In genomic region chr20:7959484-7959883, GRCh38 we compare ENCODE assay signal across 22 cellular contexts. TPM values are rescaled to one million over a fixed set of nuclear protein-coding genes. Genes with fewer than 3 reads are reported as not detected.
"Had no signal": no experiment of that assay in that cellular context is flagged by ENCODE, and none has a peak within 500 bp of the region (broad histone marks: within the 10 kb centered on the region; RNA-seq: fewer than 3 reads in every experiment).

No MANE protein-coding gene starts in this region.

- H3K27ac Mint-ChIP-seq: activated T-helper 1 cell treated with anti-CD3 and anti-CD28 coated beads, Interleukin-12 subunit alpha, Interleukin-12 subunit beta, Interleukin-2, Interleukin-4 antibody, amounts not matched to agents 30 ng/mL and 10 ng/mL and 1 ng/mL, durations not matched to agents 14 hours and 24 hours and 36 hours; stimulated activated naive CD8-positive, alpha-beta T cell treated with anti-CD3 and anti-CD28 coated beads, Interleukin-15, Interleukin-2, amounts not matched to agents 100 ng/mL and 50 ng/mL, for 24 hours; WTC11 had no signal

- H3K9me3 ChIP-seq: ovary had no signal

- ATAC-seq: heart left ventricle, WTC11 had no signal

- H3K27me3 ChIP-seq: ovary had no signal

- H3K4me1 Mint-ChIP-seq: neural crest cell had no signal

- H3K4me1 ChIP-seq: heart left ventricle, left ventricle myocardium inferior had no signal

- H3K9me3 Mint-ChIP-seq: activated T-helper 1 cell treated with anti-CD3 and anti-CD28 coated beads, Interleukin-12 subunit alpha, Interleukin-12 subunit beta, Interleukin-2, Interleukin-4 antibody, amounts not matched to agents 30 ng/mL and 10 ng/mL and 1 ng/mL, durations not matched to agents 14 hours and 24 hours and 36 hours had no signal

- H3K4me3 ChIP-seq: coronary artery, heart left ventricle, left ventricle myocardium inferior, ovary had no signal

- FAIRE-seq: astrocyte, frontal cortex, islet of Langerhans had no signal

- H3K27ac ChIP-seq: coronary artery, heart left ventricle, left ventricle myocardium inferior, ovary had no signal

- H3K4me3 Mint-ChIP-seq: activated T-helper 1 cell treated with anti-CD3 and anti-CD28 coated beads, Interleukin-12 subunit alpha, Interleukin-12 subunit beta, Interleukin-2, Interleukin-4 antibody, amounts not matched to agents 30 ng/mL and 10 ng/mL and 1 ng/mL, durations not matched to agents 14 hours and 24 hours and 36 hours; neural crest cell; stimulated activated naive CD8-positive, alpha-beta T cell treated with anti-CD3 and anti-CD28 coated beads, Interleukin-15, Interleukin-2, amounts not matched to agents 100 ng/mL and 50 ng/mL, for 24 hours; WTC11 had no signal

- DNase-seq: activated CD4-positive, alpha-beta T cell treated with anti-CD3 and anti-CD28 coated beads for 48 hours; activated naive CD4-positive, alpha-beta T cell; caudate nucleus; effector CD8-positive, alpha-beta T cell; heart left ventricle; left ventricle myocardium inferior; ovary; stimulated activated CD4-positive, alpha-beta T cell treated with anti-CD3 and anti-CD28 coated beads, Interleukin-15, amount 100 ng/mL, for 24 hours; stimulated activated CD4-positive, alpha-beta T cell treated with anti-CD3 and anti-CD28 coated beads, Interleukin-4, amount 100 ng/mL, for 24 hours had no signal

- H3K36me3 ChIP-seq: heart left ventricle, left ventricle myocardium inferior, ovary had no signal

RNA-seq across cellular contexts. Expression of gene HAO1, which starts 19.2 kb away (rescaled TPM):
- total RNA-seq: activated T-helper 1 cell treated with anti-CD3 and anti-CD28 coated beads, Interleukin-12 subunit alpha, Interleukin-12 subunit beta, Interleukin-2, Interleukin-4 antibody, amounts not matched to agents 30 ng/mL and 10 ng/mL and 1 ng/mL, durations not matched to agents 14 hours and 24 hours and 36 hours; fibroblast of lung; left ventricle myocardium inferior; myocyte; neural crest cell; ovary; skeletal muscle tissue; temporal lobe; urinary bladder; WTC11 had no signal
- polyA plus RNA-seq: fibroblast of lung, heart left ventricle, ovary had no signal
